Comparison of ENCODE assay signal across 25 cellular contexts in genomic region chr12:122207391-122207790, GRCh38. TPM values are rescaled to one million over a fixed set of nuclear protein-coding genes. Genes with fewer than 3 reads are reported as not detected.
"Had no signal": no experiment of that assay in that cellular context is flagged by ENCODE, and none has a peak within 500 bp of the region (broad histone marks: within the 10 kb centered on the region; RNA-seq: fewer than 3 reads in every experiment).

No MANE protein-coding gene starts in this region.

- H3K27ac ChIP-seq: coronary artery, heart left ventricle, right atrium auricular region, sigmoid colon, skin epidermis, thoracic aorta, transverse colon had no signal

- H3K4me3 ChIP-seq: coronary artery, heart left ventricle, mucosa of descending colon, right atrium auricular region, sigmoid colon, skin epidermis, thoracic aorta, transverse colon had no signal

- H3K4me3 Mint-ChIP-seq: stimulated activated naive CD8-positive, alpha-beta T cell treated with anti-CD3 and anti-CD28 coated beads, Interleukin-15, Interleukin-2, amounts not matched to agents 100 ng/mL and 50 ng/mL, for 24 hours had no signal

- H3K9me3 Mint-ChIP-seq: naive thymus-derived CD8-positive, alpha-beta T cell; stimulated activated naive CD8-positive, alpha-beta T cell treated with anti-CD3 and anti-CD28 coated beads, Interleukin-15, Interleukin-2, amounts not matched to agents 100 ng/mL and 50 ng/mL, for 24 hours had no signal

- H3K9me3 ChIP-seq: heart left ventricle, mucosa of descending colon, right atrium auricular region, sigmoid colon, thoracic aorta, transverse colon had no signal

- DNase-seq: effector CD4-positive, alpha-beta T cell; heart left ventricle; hippocampal formation; kidney glomerular epithelial cell; mucosa of descending colon; naive thymus-derived CD8-positive, alpha-beta T cell; sigmoid colon; stimulated activated CD4-positive, alpha-beta T cell treated with anti-CD3 and anti-CD28 coated beads, Interleukin-2, amount 100 ng/mL, for 24 hours; stimulated activated CD4-positive, alpha-beta T cell treated with anti-CD3 and anti-CD28 coated beads, Interleukin-4, amount 100 ng/mL, for 4 hours; transverse colon had no signal

- ATAC-seq: esophagus mucosa; mucosa of descending colon; naive thymus-derived CD8-positive, alpha-beta T cell had no signal

- H3K27ac Mint-ChIP-seq: stimulated activated naive CD8-positive, alpha-beta T cell treated with anti-CD3 and anti-CD28 coated beads, Interleukin-15, Interleukin-2, amounts not matched to agents 100 ng/mL and 50 ng/mL, for 24 hours had no signal

- FAIRE-seq: frontal cortex had no signal

RNA-seq across cellular contexts. Expression of gene B3GNT4, which starts 3.9 kb away (rescaled TPM):
- total RNA-seq: glomerular endothelial cell; heart left ventricle; naive thymus-derived CD8-positive, alpha-beta T cell; right atrium auricular region; ureter had no signal

RNA-seq across cellular contexts. Expression of gene LRRC43, which starts 24.5 kb away (rescaled TPM):
- total RNA-seq: thoracic aorta had no signal
- polyA plus RNA-seq: naive thymus-derived CD8-positive, alpha-beta T cell had no signal

RNA-seq across cellular contexts. Expression of gene IL31, which starts 33.4 kb away (rescaled TPM):
- total RNA-seq: chondrocyte; dermis microvascular lymphatic vessel endothelial cell; esophagus mucosa; fibroblast of lung; frontal cortex; glomerular endothelial cell; heart left ventricle; lower leg skin; mucosa of descending colon; naive thymus-derived CD8-positive, alpha-beta T cell; osteocyte; right atrium auricular region; sigmoid colon; thoracic aorta; transverse colon; ureter had no signal
- polyA plus RNA-seq: fibroblast of lung; heart left ventricle; naive thymus-derived CD8-positive, alpha-beta T cell; neural cell; sigmoid colon had no signal
